Comparison of ENCODE assay signal across 8 cellular contexts in genomic region chr1:63367218-63368103, GRCh38. TPM values are rescaled to one million over a fixed set of nuclear protein-coding genes. Genes with fewer than 3 reads are reported as not detected.
DNase-seq lines count a peak whose midpoint lies in the region; ATAC-seq, FAIRE-seq and TF ChIP-seq lines count a peak whose summit lies in the region.

Gene ALG6 (plus strand): TSS chr1:63367627. CDS start chr1:63370978, 3,351 bp downstream.

- ATAC-seq in GM18505 (IDR thresholded peaks at IDR 0.05; ENCODE audit: unreplicated experiment), result peak; percentile 96
- ATAC-seq in HG02943 (IDR thresholded peaks at IDR 0.05; ENCODE audit: low read depth, unreplicated experiment), result peak; percentile 95
- ATAC-seq in psoas muscle, result peak; percentile 98 to 99 (median 99)

- H3K27me3 ChIP-seq in right atrium auricular region, result no peaks in the 10 kb centered on the region
- no peaks in the 10 kb centered on the region for H3K27me3 ChIP-seq in psoas muscle (ENCODE audit: insufficient read depth in 3 of 3, low read length in 2 of 3)

- intact Hi-C loops in psoas muscle (cut with DNase I), result no loop called here

- peak; percentile 92 for TF ChIP-seq POLR2A in GM18505 (IDR thresholded peaks at IDR 0.05; ENCODE audit: borderline replicate concordance, extremely low read depth, insufficient read depth, insufficient read length)

- peaks cover 0 to 7% of the 10 kb centered on the region in 2 donors for H3K4me1 ChIP-seq in right atrium auricular region
- peaks cover 9% of the 10 kb centered on the region for H3K4me1 ChIP-seq in psoas muscle

- peak; percentile 78 for FAIRE-seq in urothelium cell line (lab: Jason Lieb, UNC)

- DNase-seq in NCI-H1694 treated with DMSO at 0.1 percent for 48 hours (lab: John Stamatoyannopoulos, UW), result peak; percentile 86
- peak; percentile 74 to 93 (median 87) for DNase-seq in T-helper 2 cell
- DNase-seq in anterior cingulate cortex (lab: John Stamatoyannopoulos, UW), result peak; percentile 40 to 95 (median 88)
- peak; percentile 83 for DNase-seq in right atrium auricular region (ENCODE audit: low spot score)
- peak; percentile 96 to 97 for DNase-seq in psoas muscle
- DNase-seq in urothelium cell line (ENCODE audit: low spot score), result peak; percentile 99

- TF ChIP-seq CTCF in right atrium auricular region (IDR thresholded peaks at IDR 0.05), result peak in 1 of 2 donors; percentile 44
- TF ChIP-seq CTCF in psoas muscle (IDR thresholded peaks at IDR 0.05), result no peak

- WGBS in psoas muscle, 3 donors, result 0 to 1% (median 0%) methylated on average over 44 to 77 of the region's 77 CpGs

- H3K9me3 ChIP-seq in right atrium auricular region (no peaks in the 10 kb centered on the region), psoas muscle (no peaks in the 10 kb centered on the region)

- H3K27ac ChIP-seq in right atrium auricular region, result peak within 1 kb of the TSS; percentile 81 to 84
- H3K27ac ChIP-seq in psoas muscle, result peak within 1 kb of the TSS; percentile 85

- H3K4me3 ChIP-seq in right atrium auricular region, result peak within 1 kb of the TSS; percentile 75 to 86
- H3K4me3 ChIP-seq in psoas muscle, result peak within 1 kb of the TSS; percentile 90

- H3K36me3 ChIP-seq in right atrium auricular region (peaks cover 9% of the 10 kb centered on the region), psoas muscle (ENCODE audit: insufficient read depth in 1 of 2, low read depth in 1 of 2) (peaks cover 0 to 17% of the 10 kb centered on the region in 2 donors)

RNA-seq across cellular contexts. Expression of gene ALG6, which starts in this region (rescaled TPM):
- 1 to 10 TPM; 4.1 to 4.7 TPM for total RNA-seq in right atrium auricular region
- total RNA-seq in psoas muscle, result 1 to 10 TPM; 3.3 to 4.9 (median 4.2) TPM
- 1 to 10 TPM; 3.5 to 6.9 (median 6.9) TPM for polyA plus RNA-seq in psoas muscle

Comparison
In these comparisons a context has a peak if more than half of its experiments do, and no peak if none do; other contexts are left out.
1. Peak in every context shown above with its lines: DNase-seq, ATAC-seq, H3K4me3 ChIP-seq and H3K27ac ChIP-seq.